21 cellular contexts compared by ENCODE assay signal in genomic region chr11:60183595-60184201, GRCh38. TPM values are rescaled to one million over a fixed set of nuclear protein-coding genes. Genes with fewer than 3 reads are reported as not detected.
DNase-seq lines count a peak whose midpoint lies in the region; ATAC-seq and TF ChIP-seq lines count a peak whose summit lies in the region.
"Had no signal": no experiment of that assay in that cellular context is flagged by ENCODE, and none has a peak within 500 bp of the region (broad histone marks: within the 10 kb centered on the region; RNA-seq: fewer than 3 reads in every experiment).

No MANE protein-coding gene starts in this region.

- peaks cover 0 to 7% (median 0%) of the 10 kb centered on the region in 5 donors for H3K36me3 Mint-ChIP-seq in naive thymus-derived CD4-positive, alpha-beta T cell
- H3K36me3 Mint-ChIP-seq: activated naive CD4-positive, alpha-beta T cell treated with anti-CD3 and anti-CD28 coated beads, Interleukin-2, amount 10 ng/mL, durations not matched to agents 7 days and 5 days; brain; CD4-positive, alpha-beta memory T cell; natural killer cell treated with Interleukin-12 subunit alpha and Interleukin-12 subunit beta and Interleukin-15 and Interleukin-18, amount 100 ng/mL, for 72 hours had no signal

- POLR2A ChIA-PET in naive thymus-derived CD4-positive, alpha-beta T cell (lab: Charles Lee) = no interaction called here

- 66 to 83% methylated on average over 1 to 2 of the region's 2 CpGs for WGBS in gastroesophageal sphincter (ENCODE audit: low coverage in 1 of 2), 2 donors

- DNase-seq in Right ventricle myocardium inferior (ENCODE audit: missing footprints) (no peak), cardiac septum (ENCODE audit: low spot score) (no peak), SJCRH30 (no peak), DMS153 (lab: John Stamatoyannopoulos, UW) (no peak), NCI-H82 treated with DMSO at 0.1 percent for 48 hours (lab: John Stamatoyannopoulos, UW; ENCODE audit: unreplicated experiment) (no peak), A172 (ENCODE audit: low spot score) (no peak)
- no peak for DNase-seq in naive thymus-derived CD4-positive, alpha-beta T cell
- DNase-seq: activated CD4-positive, alpha-beta T cell treated with anti-CD3 and anti-CD28 coated beads for 48 hours; activated naive CD4-positive, alpha-beta T cell treated with anti-CD3 and anti-CD28 coated beads, Interleukin-2, amount 10 ng/mL, durations not matched to agents 7 days and 5 days; activated T-cell treated with anti-CD3 and anti-CD28 coated beads for 4 hours; CD4-positive, alpha-beta memory T cell; left colon; NCI-H1048; NK-92 treated with Interleukin-12 subunit alpha and Interleukin-12 subunit beta, amount 100 ng/mL, for 24 hours; T1000; testis had no signal

- TF ChIP-seq POLR2A in gastroesophageal sphincter (IDR thresholded peaks at IDR 0.05) = no peak

- no peaks in the 10 kb centered on the region for H3K4me1 ChIP-seq in gastroesophageal sphincter
- H3K4me1 ChIP-seq in naive thymus-derived CD4-positive, alpha-beta T cell (ENCODE audit: control insufficient read depth in 2 of 2, insufficient read depth in 2 of 2, low read length in 2 of 2) = no peaks in the 10 kb centered on the region
- no peaks in the 10 kb centered on the region for H3K4me1 ChIP-seq in SJCRH30
- H3K4me1 ChIP-seq: SJSA1, testis had no signal

- peak; percentile 45 for ATAC-seq in Right ventricle myocardium inferior
- no peak for ATAC-seq in gastroesophageal sphincter
- ATAC-seq in naive thymus-derived CD4-positive, alpha-beta T cell = peak; percentile 22
- ATAC-seq: left colon; natural killer cell treated with Interleukin-12 subunit alpha and Interleukin-12 subunit beta and Interleukin-15 and Interleukin-18, amount 100 ng/mL, for 72 hours had no signal

- peaks cover 0 to 7% (median 0%) of the 10 kb centered on the region in 7 donors for H3K4me1 Mint-ChIP-seq in naive thymus-derived CD4-positive, alpha-beta T cell
- H3K4me1 Mint-ChIP-seq: activated naive CD4-positive, alpha-beta T cell treated with anti-CD3 and anti-CD28 coated beads, Interleukin-2, amount 10 ng/mL, durations not matched to agents 7 days and 5 days; brain had no signal

- intact Hi-C loops in Right ventricle myocardium inferior (cut with DNase I) = no loop called here
- intact Hi-C loops in cardiac septum (cut with DNase I) = no loop called here
- intact Hi-C loops in naive thymus-derived CD4-positive, alpha-beta T cell (cut with micrococcal nuclease) = no loop called here

- peaks cover 6 to 34% (median 26%) of the 10 kb centered on the region in 5 donors for H3K27me3 Mint-ChIP-seq in naive thymus-derived CD4-positive, alpha-beta T cell

- CTCF ChIA-PET in naive thymus-derived CD4-positive, alpha-beta T cell (lab: Charles Lee) = no interaction called here

- H3K9me3 ChIP-seq in gastroesophageal sphincter = no peaks in the 10 kb centered on the region
- H3K9me3 ChIP-seq in naive thymus-derived CD4-positive, alpha-beta T cell (ENCODE audit: control insufficient read depth in 2 of 3, low read length in 3 of 3) = peaks cover 0 to 5% (median 0%) of the 10 kb centered on the region in 3 experiments
- H3K9me3 ChIP-seq in SJCRH30 (replicated peaks) = no peaks in the 10 kb centered on the region
- H3K9me3 ChIP-seq: SJSA1, testis had no signal

- no peaks in the 10 kb centered on the region for H3K27me3 ChIP-seq in gastroesophageal sphincter
- H3K27me3 ChIP-seq in naive thymus-derived CD4-positive, alpha-beta T cell (ENCODE audit: control insufficient read depth in 2 of 2, insufficient read depth in 2 of 2, low read length in 2 of 2) = no peaks in the 10 kb centered on the region
- H3K27me3 ChIP-seq in SJCRH30 = no peaks in the 10 kb centered on the region
- H3K27me3 ChIP-seq: testis had no signal

- H3K36me3 ChIP-seq in gastroesophageal sphincter (no peaks in the 10 kb centered on the region), SJCRH30 (no peaks in the 10 kb centered on the region)
- H3K36me3 ChIP-seq in naive thymus-derived CD4-positive, alpha-beta T cell (ENCODE audit: control insufficient read depth in 2 of 3, insufficient read depth in 3 of 3, low read length in 3 of 3) = no peaks in the 10 kb centered on the region
- H3K36me3 ChIP-seq: SJSA1 had no signal

- H3K27ac ChIP-seq in gastroesophageal sphincter (peak overlapping the region in 3 of 4 donors; percentile 37 to 55 (median 53)), SJCRH30 (no peak overlapping the region)
- H3K27ac ChIP-seq in naive thymus-derived CD4-positive, alpha-beta T cell (ENCODE audit: low read depth, low read length) = no peak overlapping the region
- H3K27ac ChIP-seq: SJSA1 had no signal

- H3K9me3 Mint-ChIP-seq in naive thymus-derived CD4-positive, alpha-beta T cell = peaks cover 0 to 12% (median 6%) of the 10 kb centered on the region in 11 donors
- H3K9me3 Mint-ChIP-seq: activated naive CD4-positive, alpha-beta T cell treated with anti-CD3 and anti-CD28 coated beads, Interleukin-2, amount 10 ng/mL, durations not matched to agents 7 days and 5 days; natural killer cell treated with Interleukin-12 subunit alpha and Interleukin-12 subunit beta and Interleukin-15 and Interleukin-18, amount 100 ng/mL, for 72 hours had no signal

- H3K4me3 ChIP-seq in gastroesophageal sphincter = no peak overlapping the region
- H3K4me3 ChIP-seq in naive thymus-derived CD4-positive, alpha-beta T cell (ENCODE audit: low read length) = no peak overlapping the region
- no peak overlapping the region for H3K4me3 ChIP-seq in SJCRH30
- H3K4me3 ChIP-seq: SJSA1 had no signal

- no peak for TF ChIP-seq EP300 in gastroesophageal sphincter (IDR thresholded peaks at IDR 0.05)

- no peak overlapping the region for H3K27ac Mint-ChIP-seq in naive thymus-derived CD4-positive, alpha-beta T cell
- H3K27ac Mint-ChIP-seq: activated naive CD4-positive, alpha-beta T cell treated with anti-CD3 and anti-CD28 coated beads, Interleukin-2, amount 10 ng/mL, durations not matched to agents 7 days and 5 days; CD4-positive, alpha-beta memory T cell; natural killer cell treated with Interleukin-12 subunit alpha and Interleukin-12 subunit beta and Interleukin-15 and Interleukin-18, amount 100 ng/mL, for 72 hours had no signal

- no peak for TF ChIP-seq CTCF in gastroesophageal sphincter (IDR thresholded peaks at IDR 0.05)

- H3K4me3 Mint-ChIP-seq in naive thymus-derived CD4-positive, alpha-beta T cell = no peak overlapping the region
- H3K4me3 Mint-ChIP-seq: activated naive CD4-positive, alpha-beta T cell treated with anti-CD3 and anti-CD28 coated beads, Interleukin-2, amount 10 ng/mL, durations not matched to agents 7 days and 5 days; brain; natural killer cell treated with Interleukin-12 subunit alpha and Interleukin-12 subunit beta and Interleukin-15 and Interleukin-18, amount 100 ng/mL, for 72 hours had no signal

RNA-seq across cellular contexts. Expression of gene MS4A6A, which starts 0.8 kb away (rescaled TPM):
- total RNA-seq in Right ventricle myocardium inferior (64.0 TPM), cardiac septum (22.2 TPM), gastroesophageal sphincter (100 to 1,000 TPM in 2 of 4 donors, 10 to 100 TPM in 2; 27.5 to 137 (median 74.3) TPM)
- 100 to 1,000 TPM in 1 of 5 experiments, 10 to 100 TPM in 1, 1 to 10 TPM in 2, not detected in 1; 6.5 to 151 (median 11.5) TPM for total RNA-seq in naive thymus-derived CD4-positive, alpha-beta T cell
- under 1 TPM; 0.28 to 0.82 TPM for polyA plus RNA-seq in naive thymus-derived CD4-positive, alpha-beta T cell
- total RNA-seq in SJCRH30 (2014; rRNA removed; shearing (Covaris generic)) = not detected in 2 replicates
- total RNA-seq in A172 (2014; rRNA removed; shearing (Covaris generic)) = not detected in 2 replicates
- total RNA-seq: natural killer cell treated with Interleukin-12 subunit alpha and Interleukin-12 subunit beta and Interleukin-15 and Interleukin-18, amount 100 ng/mL, for 72 hours; renal cortical epithelial cell; SJSA1 had no signal

RNA-seq across cellular contexts. Expression of gene MS4A4E, which starts 59.2 kb away (rescaled TPM):
- total RNA-seq in Right ventricle myocardium inferior (1.3 TPM), cardiac septum (0.62 TPM), gastroesophageal sphincter (1 to 10 TPM in 3 of 4 donors, not detected in 1; 3.0 to 8.2 (median 3.9) TPM)
- total RNA-seq in naive thymus-derived CD4-positive, alpha-beta T cell = 1 to 10 TPM in 2 of 5 experiments, under 1 TPM in 1, not detected in 2; 0.19 to 9.2 (median 2.1) TPM
- not detected for polyA plus RNA-seq in naive thymus-derived CD4-positive, alpha-beta T cell
- total RNA-seq in SJCRH30 (2014; rRNA removed; shearing (Covaris generic)) = not detected in 2 replicates
- total RNA-seq in A172 (2014; rRNA removed; shearing (Covaris generic)) = not detected in 2 replicates
- total RNA-seq: CD4-positive, alpha-beta memory T cell; renal cortical epithelial cell; SJSA1 had no signal
- polyA plus RNA-seq: CD4-positive, alpha-beta memory T cell had no signal

Comparison
In these comparisons a context has a peak if more than half of its experiments do, and no peak if none do; other contexts are left out.
1. H3K27ac ChIP-seq: peak in gastroesophageal sphincter (3 of 4); none in naive thymus-derived CD4-positive, alpha-beta T cell (single experiment) and SJCRH30 (single experiment).